In the genomic region with DNA sequence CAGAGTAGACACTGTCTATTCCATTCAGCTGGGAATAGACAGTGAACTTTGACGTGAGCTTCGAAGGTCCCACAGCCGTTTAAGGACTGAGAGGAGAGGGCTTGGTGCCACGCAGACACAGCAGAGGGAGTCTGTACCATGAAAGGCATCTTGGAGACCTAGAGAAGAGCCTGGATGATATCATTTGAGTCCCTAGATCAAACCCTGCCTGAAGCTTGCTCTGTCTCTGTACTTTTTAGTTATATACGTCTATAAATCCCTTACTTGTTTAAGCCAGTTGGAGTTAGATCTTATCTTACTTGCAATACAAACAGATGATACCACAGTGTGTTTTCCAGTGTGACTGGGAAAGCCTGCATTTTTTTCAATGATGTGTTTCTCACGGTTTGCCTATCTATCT, we compare ENCODE assay signal across 18 cellular contexts.
DNase-seq lines count a peak whose midpoint lies in the region; ATAC-seq and TF ChIP-seq lines count a peak whose summit lies in the region.
"Had no signal": no experiment of that assay in that cellular context is flagged by ENCODE, and none has a peak within 500 bp of the region (broad histone marks: within the 10 kb centered on the region; RNA-seq: fewer than 3 reads in every experiment).

No MANE protein-coding gene starts in this region.

- H3K9me3 Mint-ChIP-seq in CD14-positive monocyte: peaks cover 0 to 2% (median 0%) of the 10 kb centered on the region in 7 donors
- H3K9me3 Mint-ChIP-seq: CD4-positive, alpha-beta T cell had no signal

- intact Hi-C loops in CD14-positive monocyte (cut with micrococcal nuclease): no loop called here
- intact Hi-C loops in sigmoid colon (cut with DNase I): no loop called here

- no peak for TF ChIP-seq POLR2A in sigmoid colon (IDR thresholded peaks at IDR 0.05)

- CTCF ChIA-PET in GM10248 (lab: Yijun Ruan, JAX): no interaction called here

- no peak overlapping the region for H3K27ac ChIP-seq in sigmoid colon
- H3K27ac ChIP-seq: KMS-11 had no signal

- no peak for ATAC-seq in GM21515 (IDR thresholded peaks at IDR 0.05; ENCODE audit: unreplicated experiment)
- ATAC-seq: HCT116 had no signal

- H3K27me3 Mint-ChIP-seq in CD14-positive monocyte (ENCODE audit: low read depth in 3 of 3): peaks cover 2 to 5% (median 4%) of the 10 kb centered on the region in 3 donors
- H3K27me3 Mint-ChIP-seq: CD4-positive, alpha-beta T cell had no signal

- no peak for TF ChIP-seq EP300 in sigmoid colon (IDR thresholded peaks at IDR 0.05)

- peak; percentile 3 for DNase-seq in CD14-positive monocyte (ENCODE audit: low spot score)
- DNase-seq in EH (ENCODE audit: low read depth): peak; percentile 16
- DNase-seq in islet precursor cell: peak; percentile 12
- DNase-seq in sigmoid colon: peak; percentile 4
- no peak for DNase-seq in NCI-H526 (lab: John Stamatoyannopoulos, UW)
- DNase-seq in GM10248 (ENCODE audit: extremely low spot score): no peak
- DNase-seq: ACHN, C1 segment of cervical spinal cord, DMS79 treated with DMSO at 0.1 percent for 48 hours, EL, GOT3, H7 had no signal

- H3K4me1 ChIP-seq in sigmoid colon: no peaks in the 10 kb centered on the region
- H3K4me1 ChIP-seq: BE2C, Caco-2 had no signal

- H3K4me3 ChIP-seq in sigmoid colon: no peak overlapping the region

- H3K36me3 ChIP-seq in sigmoid colon: no peaks in the 10 kb centered on the region

- TF ChIP-seq CTCF in CD14-positive monocyte (IDR thresholded peaks at IDR 0.05) (no peak), sigmoid colon (IDR thresholded peaks at IDR 0.05) (no peak), GM10248 (IDR thresholded peaks at IDR 0.05; ENCODE audit: control extremely low read depth, extremely low read depth, low read depth, missing control alignments) (no peak)

- H3K4me1 Mint-ChIP-seq in CD14-positive monocyte: peaks cover 1% of the 10 kb centered on the region

- no peaks in the 10 kb centered on the region for H3K9me3 ChIP-seq in sigmoid colon
- H3K9me3 ChIP-seq: BE2C, Caco-2 had no signal

- WGBS in sigmoid colon, 2 donors: 70 to 86% methylated on average over 6 of the region's 6 CpGs

- POLR2A ChIA-PET in GM10248 (lab: Yijun Ruan, JAX): no interaction called here

- H3K36me3 Mint-ChIP-seq in CD14-positive monocyte: no peaks in the 10 kb centered on the region

- H3K27ac Mint-ChIP-seq in CD14-positive monocyte: no peak overlapping the region
- H3K27ac Mint-ChIP-seq: CD4-positive, alpha-beta T cell had no signal

- H3K4me3 Mint-ChIP-seq in CD14-positive monocyte: no peak overlapping the region
- H3K4me3 Mint-ChIP-seq: CD4-positive, alpha-beta T cell had no signal

- no peaks in the 10 kb centered on the region for H3K27me3 ChIP-seq in sigmoid colon
- H3K27me3 ChIP-seq: BE2C had no signal

Comparison
In these comparisons a context has a peak if more than half of its experiments do, and no peak if none do; other contexts are left out.
1. DNase-seq: peak in CD14-positive monocyte (single experiment), EH (single experiment), islet precursor cell (single experiment) and sigmoid colon (single experiment); none in NCI-H526 (0 of 2) and GM10248 (single experiment).